2 cellular contexts compared by ENCODE assay signal in the genomic region with DNA sequence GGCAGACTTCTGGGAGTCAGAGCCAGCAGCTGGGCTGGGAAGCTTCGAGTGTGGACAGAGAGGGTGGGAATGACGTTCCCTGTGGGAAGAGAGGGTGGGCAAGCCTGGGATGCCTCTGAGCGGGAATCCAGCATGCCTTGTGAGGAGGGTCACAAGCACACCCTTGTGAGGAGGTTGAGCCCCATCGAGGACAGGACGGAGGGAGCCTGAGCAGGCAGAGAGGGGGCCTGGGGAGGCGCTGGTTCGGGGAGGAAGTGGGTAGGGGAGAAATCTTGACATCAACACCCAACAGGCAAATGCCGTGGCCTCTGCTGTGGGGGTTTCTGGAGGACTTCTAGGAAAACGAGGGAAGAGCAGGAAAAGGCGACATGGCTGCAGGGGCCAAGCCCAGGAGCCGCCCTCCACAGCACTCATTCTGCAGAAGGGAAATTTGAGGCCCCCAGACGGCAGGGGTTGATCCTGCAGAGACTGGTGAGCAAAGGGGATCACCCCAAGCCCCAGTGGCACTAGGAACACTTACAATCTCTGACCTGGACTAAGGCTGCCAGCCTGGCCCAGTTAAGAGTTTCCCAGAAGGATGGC.
TF ChIP-seq lines count a peak whose summit lies in the region.

No MANE protein-coding gene starts in this region.

TF ChIP-seq in SK-N-SH, 30 proteins besides CTCF, POLR2A, EP300 and RAD21:
- no peak for TF ChIP-seq FOXJ3 (CRISPR knock-in tag; IDR thresholded peaks at IDR 0.05)
- TF ChIP-seq, protein P1, sequence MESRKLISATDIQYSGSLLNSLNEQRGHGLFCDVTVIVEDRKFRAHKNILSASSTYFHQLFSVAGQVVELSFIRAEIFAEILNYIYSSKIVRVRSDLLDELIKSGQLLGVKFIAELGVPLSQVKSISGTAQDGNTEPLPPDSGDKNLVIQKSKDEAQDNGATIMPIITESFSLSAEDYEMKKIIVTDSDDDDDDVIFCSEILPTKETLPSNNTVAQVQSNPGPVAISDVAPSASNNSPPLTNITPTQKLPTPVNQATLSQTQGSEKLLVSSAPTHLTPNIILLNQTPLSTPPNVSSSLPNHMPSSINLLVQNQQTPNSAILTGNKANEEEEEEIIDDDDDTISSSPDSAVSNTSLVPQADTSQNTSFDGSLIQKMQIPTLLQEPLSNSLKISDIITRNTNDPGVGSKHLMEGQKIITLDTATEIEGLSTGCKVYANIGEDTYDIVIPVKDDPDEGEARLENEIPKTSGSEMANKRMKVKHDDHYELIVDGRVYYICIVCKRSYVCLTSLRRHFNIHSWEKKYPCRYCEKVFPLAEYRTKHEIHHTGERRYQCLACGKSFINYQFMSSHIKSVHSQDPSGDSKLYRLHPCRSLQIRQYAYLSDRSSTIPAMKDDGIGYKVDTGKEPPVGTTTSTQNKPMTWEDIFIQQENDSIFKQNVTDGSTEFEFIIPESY (IDR thresholded peaks at IDR 0.05; ENCODE audit: borderline replicate concordance, low read depth), result no peak
- no peak for TF ChIP-seq NFIC (IDR thresholded peaks at IDR 0.05; ENCODE audit: borderline replicate concordance)
- TF ChIP-seq TEAD4 (IDR thresholded peaks at IDR 0.05; ENCODE audit: borderline replicate concordance, insufficient read depth), result no peak
- TF ChIP-seq, protein P2, sequence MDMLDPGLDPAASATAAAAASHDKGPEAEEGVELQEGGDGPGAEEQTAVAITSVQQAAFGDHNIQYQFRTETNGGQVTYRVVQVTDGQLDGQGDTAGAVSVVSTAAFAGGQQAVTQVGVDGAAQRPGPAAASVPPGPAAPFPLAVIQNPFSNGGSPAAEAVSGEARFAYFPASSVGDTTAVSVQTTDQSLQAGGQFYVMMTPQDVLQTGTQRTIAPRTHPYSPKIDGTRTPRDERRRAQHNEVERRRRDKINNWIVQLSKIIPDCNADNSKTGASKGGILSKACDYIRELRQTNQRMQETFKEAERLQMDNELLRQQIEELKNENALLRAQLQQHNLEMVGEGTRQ (IDR thresholded peaks at IDR 0.05; ENCODE audit: borderline replicate concordance, low read depth, low read length), result no peak
- TF ChIP-seq FOSL2 (IDR thresholded peaks at IDR 0.05; ENCODE audit: borderline replicate concordance, low read depth), result no peak
- TF ChIP-seq, protein P3, sequence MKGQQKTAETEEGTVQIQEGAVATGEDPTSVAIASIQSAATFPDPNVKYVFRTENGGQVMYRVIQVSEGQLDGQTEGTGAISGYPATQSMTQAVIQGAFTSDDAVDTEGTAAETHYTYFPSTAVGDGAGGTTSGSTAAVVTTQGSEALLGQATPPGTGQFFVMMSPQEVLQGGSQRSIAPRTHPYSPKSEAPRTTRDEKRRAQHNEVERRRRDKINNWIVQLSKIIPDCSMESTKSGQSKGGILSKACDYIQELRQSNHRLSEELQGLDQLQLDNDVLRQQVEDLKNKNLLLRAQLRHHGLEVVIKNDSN (IDR thresholded peaks at IDR 0.05; ENCODE audit: borderline replicate concordance, low read depth), result no peak
- TF ChIP-seq, protein P4, sequence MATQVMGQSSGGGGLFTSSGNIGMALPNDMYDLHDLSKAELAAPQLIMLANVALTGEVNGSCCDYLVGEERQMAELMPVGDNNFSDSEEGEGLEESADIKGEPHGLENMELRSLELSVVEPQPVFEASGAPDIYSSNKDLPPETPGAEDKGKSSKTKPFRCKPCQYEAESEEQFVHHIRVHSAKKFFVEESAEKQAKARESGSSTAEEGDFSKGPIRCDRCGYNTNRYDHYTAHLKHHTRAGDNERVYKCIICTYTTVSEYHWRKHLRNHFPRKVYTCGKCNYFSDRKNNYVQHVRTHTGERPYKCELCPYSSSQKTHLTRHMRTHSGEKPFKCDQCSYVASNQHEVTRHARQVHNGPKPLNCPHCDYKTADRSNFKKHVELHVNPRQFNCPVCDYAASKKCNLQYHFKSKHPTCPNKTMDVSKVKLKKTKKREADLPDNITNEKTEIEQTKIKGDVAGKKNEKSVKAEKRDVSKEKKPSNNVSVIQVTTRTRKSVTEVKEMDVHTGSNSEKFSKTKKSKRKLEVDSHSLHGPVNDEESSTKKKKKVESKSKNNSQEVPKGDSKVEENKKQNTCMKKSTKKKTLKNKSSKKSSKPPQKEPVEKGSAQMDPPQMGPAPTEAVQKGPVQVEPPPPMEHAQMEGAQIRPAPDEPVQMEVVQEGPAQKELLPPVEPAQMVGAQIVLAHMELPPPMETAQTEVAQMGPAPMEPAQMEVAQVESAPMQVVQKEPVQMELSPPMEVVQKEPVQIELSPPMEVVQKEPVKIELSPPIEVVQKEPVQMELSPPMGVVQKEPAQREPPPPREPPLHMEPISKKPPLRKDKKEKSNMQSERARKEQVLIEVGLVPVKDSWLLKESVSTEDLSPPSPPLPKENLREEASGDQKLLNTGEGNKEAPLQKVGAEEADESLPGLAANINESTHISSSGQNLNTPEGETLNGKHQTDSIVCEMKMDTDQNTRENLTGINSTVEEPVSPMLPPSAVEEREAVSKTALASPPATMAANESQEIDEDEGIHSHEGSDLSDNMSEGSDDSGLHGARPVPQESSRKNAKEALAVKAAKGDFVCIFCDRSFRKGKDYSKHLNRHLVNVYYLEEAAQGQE (IDR thresholded peaks at IDR 0.05; ENCODE audit: low read depth, low read length), result no peak
- no peak for TF ChIP-seq GATA2 (CRISPR knock-in tag; IDR thresholded peaks at IDR 0.05)
- no peak for TF ChIP-seq CHD2 (IDR thresholded peaks at IDR 0.05; ENCODE audit: low read length, partially characterized antibody)
- no peak for TF ChIP-seq TCF12 (IDR thresholded peaks at IDR 0.05)
- TF ChIP-seq FOXM1 (IDR thresholded peaks at IDR 0.05; ENCODE audit: low read depth), result no peak
- no peak for TF ChIP-seq JUND (IDR thresholded peaks at IDR 0.05)
- TF ChIP-seq, protein P5, sequence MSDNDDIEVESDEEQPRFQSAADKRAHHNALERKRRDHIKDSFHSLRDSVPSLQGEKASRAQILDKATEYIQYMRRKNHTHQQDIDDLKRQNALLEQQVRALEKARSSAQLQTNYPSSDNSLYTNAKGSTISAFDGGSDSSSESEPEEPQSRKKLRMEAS (IDR thresholded peaks at IDR 0.05; ENCODE audit: low read depth), result no peak
- TF ChIP-seq SIN3A (IDR thresholded peaks at IDR 0.05; ENCODE audit: borderline replicate concordance, low read depth, low read length), result no peak

TF ChIP-seq in SK-N-SH treated with all-trans-retinoic acid at 6 μM for 48 hours, 23 proteins besides CTCF, POLR2A, EP300 and RAD21:
- TF ChIP-seq ZFP30 (CRISPR knock-in tag; IDR thresholded peaks at IDR 0.05), result no peak
- TF ChIP-seq BACH2 (CRISPR knock-in tag; IDR thresholded peaks at IDR 0.05; ENCODE audit: borderline replicate concordance), result no peak
- TF ChIP-seq ZNF70 (CRISPR knock-in tag; IDR thresholded peaks at IDR 0.05), result no peak
- TF ChIP-seq, protein P6, sequence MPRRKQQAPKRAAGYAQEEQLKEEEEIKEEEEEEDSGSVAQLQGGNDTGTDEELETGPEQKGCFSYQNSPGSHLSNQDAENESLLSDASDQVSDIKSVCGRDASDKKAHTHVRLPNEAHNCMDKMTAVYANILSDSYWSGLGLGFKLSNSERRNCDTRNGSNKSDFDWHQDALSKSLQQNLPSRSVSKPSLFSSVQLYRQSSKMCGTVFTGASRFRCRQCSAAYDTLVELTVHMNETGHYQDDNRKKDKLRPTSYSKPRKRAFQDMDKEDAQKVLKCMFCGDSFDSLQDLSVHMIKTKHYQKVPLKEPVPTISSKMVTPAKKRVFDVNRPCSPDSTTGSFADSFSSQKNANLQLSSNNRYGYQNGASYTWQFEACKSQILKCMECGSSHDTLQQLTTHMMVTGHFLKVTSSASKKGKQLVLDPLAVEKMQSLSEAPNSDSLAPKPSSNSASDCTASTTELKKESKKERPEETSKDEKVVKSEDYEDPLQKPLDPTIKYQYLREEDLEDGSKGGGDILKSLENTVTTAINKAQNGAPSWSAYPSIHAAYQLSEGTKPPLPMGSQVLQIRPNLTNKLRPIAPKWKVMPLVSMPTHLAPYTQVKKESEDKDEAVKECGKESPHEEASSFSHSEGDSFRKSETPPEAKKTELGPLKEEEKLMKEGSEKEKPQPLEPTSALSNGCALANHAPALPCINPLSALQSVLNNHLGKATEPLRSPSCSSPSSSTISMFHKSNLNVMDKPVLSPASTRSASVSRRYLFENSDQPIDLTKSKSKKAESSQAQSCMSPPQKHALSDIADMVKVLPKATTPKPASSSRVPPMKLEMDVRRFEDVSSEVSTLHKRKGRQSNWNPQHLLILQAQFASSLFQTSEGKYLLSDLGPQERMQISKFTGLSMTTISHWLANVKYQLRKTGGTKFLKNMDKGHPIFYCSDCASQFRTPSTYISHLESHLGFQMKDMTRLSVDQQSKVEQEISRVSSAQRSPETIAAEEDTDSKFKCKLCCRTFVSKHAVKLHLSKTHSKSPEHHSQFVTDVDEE (CRISPR knock-in tag; IDR thresholded peaks at IDR 0.05), result no peak
- no peak for TF ChIP-seq ZNF565 (CRISPR knock-in tag; conservative IDR thresholded peaks at IDR 0.05; ENCODE audit: low read depth)
- no peak for TF ChIP-seq ISL1 (CRISPR knock-in tag; IDR thresholded peaks at IDR 0.05)
- TF ChIP-seq TOX (CRISPR knock-in tag; IDR thresholded peaks at IDR 0.05; ENCODE audit: borderline replicate concordance), result no peak
- TF ChIP-seq TCF4 (CRISPR knock-in tag; IDR thresholded peaks at IDR 0.05; ENCODE audit: borderline replicate concordance), result no peak
- no peak for TF ChIP-seq RARB (CRISPR knock-in tag; IDR thresholded peaks at IDR 0.05)
- no peak for TF ChIP-seq ZNF8 (CRISPR knock-in tag; IDR thresholded peaks at IDR 0.05)
- TF ChIP-seq, protein P7, sequence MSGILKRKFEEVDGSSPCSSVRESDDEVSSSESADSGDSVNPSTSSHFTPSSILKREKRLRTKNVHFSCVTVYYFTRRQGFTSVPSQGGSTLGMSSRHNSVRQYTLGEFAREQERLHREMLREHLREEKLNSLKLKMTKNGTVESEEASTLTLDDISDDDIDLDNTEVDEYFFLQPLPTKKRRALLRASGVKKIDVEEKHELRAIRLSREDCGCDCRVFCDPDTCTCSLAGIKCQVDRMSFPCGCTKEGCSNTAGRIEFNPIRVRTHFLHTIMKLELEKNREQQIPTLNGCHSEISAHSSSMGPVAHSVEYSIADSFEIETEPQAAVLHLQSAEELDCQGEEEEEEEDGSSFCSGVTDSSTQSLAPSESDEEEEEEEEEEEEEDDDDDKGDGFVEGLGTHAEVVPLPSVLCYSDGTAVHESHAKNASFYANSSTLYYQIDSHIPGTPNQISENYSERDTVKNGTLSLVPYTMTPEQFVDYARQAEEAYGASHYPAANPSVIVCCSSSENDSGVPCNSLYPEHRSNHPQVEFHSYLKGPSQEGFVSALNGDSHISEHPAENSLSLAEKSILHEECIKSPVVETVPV (CRISPR knock-in tag; IDR thresholded peaks at IDR 0.05), result no peak
- no peak for TF ChIP-seq ZC3H10 (CRISPR knock-in tag; IDR thresholded peaks at IDR 0.05)
